In genomic region chr12:81212996-81213696, GRCh38 we compare ENCODE assay signal across 24 cellular contexts.
A peak's percentile ranks its signal among the peaks of the same experiment; 100 is the strongest.
DNase-seq lines count a peak whose midpoint lies in the region; ATAC-seq and TF ChIP-seq lines count a peak whose summit lies in the region.
"Had no signal": no experiment of that assay in that cellular context is flagged by ENCODE, and none has a peak within 500 bp of the region (broad histone marks: within the 10 kb centered on the region; RNA-seq: fewer than 3 reads in every experiment).

No MANE protein-coding gene starts in this region.

- H3K27me3 Mint-ChIP-seq in nephron progenitor cell (ENCODE audit: low read depth, poor library complexity) = no peaks in the 10 kb centered on the region
- H3K27me3 Mint-ChIP-seq: CD8-positive, alpha-beta memory T cell; IgD-negative memory B cell had no signal

- H3K4me3 ChIP-seq in fibroblast of mammary gland (ENCODE audit: control insufficient read depth, low read depth, low read length) = no peak overlapping the region
- H3K4me3 ChIP-seq: GM23248 had no signal

- peak overlapping the region; percentile 94 for H3K27ac Mint-ChIP-seq in nephron progenitor cell
- H3K27ac Mint-ChIP-seq: CD8-positive, alpha-beta memory T cell; IgD-negative memory B cell had no signal

- no peak for ATAC-seq in HG02763 (IDR thresholded peaks at IDR 0.05; ENCODE audit: unreplicated experiment)
- ATAC-seq in GM21528 (IDR thresholded peaks at IDR 0.05; ENCODE audit: low FRiP score, unreplicated experiment) = no peak
- ATAC-seq: Panc1 had no signal

- DNase-seq in DMS53 treated with DMSO at 0.1 percent for 48 hours (lab: John Stamatoyannopoulos, UW; ENCODE audit: unreplicated experiment) (peak; percentile 74), NCI-H69 (lab: John Stamatoyannopoulos, UW) (peak; percentile 29), fibroblast of mammary gland (ENCODE audit: low read depth) (peak; percentile 10), nephron progenitor cell (no peak), EL (no peak), medulla oblongata (ENCODE audit: extremely low spot score) (no peak)
- DNase-seq: C1 segment of cervical spinal cord; Calu3; CD8-positive, alpha-beta memory T cell; DMS153; GM23248; H9; NCI-H1105; NCI-H146; NCI-H2029; NCI-H2227 treated with DMSO at 0.1 percent for 48 hours; NCI-H524 treated with DMSO at 0.1 percent for 48 hours; NK-92 treated with Interleukin-12 subunit alpha and Interleukin-12 subunit beta, amount 100 ng/mL, for 24 hours; SIG-M5; SK-N-SH had no signal

- TF ChIP-seq CTCF in fibroblast of mammary gland (conservative IDR thresholded peaks at IDR 0.05; ENCODE audit: control insufficient read depth, insufficient read depth, low read depth, low read length) (no peak), nephron progenitor cell (IDR thresholded peaks at IDR 0.05) (no peak)

- H3K4me3 Mint-ChIP-seq in nephron progenitor cell = no peak overlapping the region
- H3K4me3 Mint-ChIP-seq: CD8-positive, alpha-beta memory T cell; H9; IgD-negative memory B cell had no signal

- H3K9me3 Mint-ChIP-seq in nephron progenitor cell = no peaks in the 10 kb centered on the region
- H3K9me3 Mint-ChIP-seq: H9 had no signal

- peaks cover 6% of the 10 kb centered on the region for H3K36me3 Mint-ChIP-seq in nephron progenitor cell (ENCODE audit: low read depth)
- H3K36me3 Mint-ChIP-seq: IgD-negative memory B cell had no signal

- peaks cover 33% of the 10 kb centered on the region for H3K4me1 Mint-ChIP-seq in nephron progenitor cell
- H3K4me1 Mint-ChIP-seq: CD8-positive, alpha-beta memory T cell; IgD-negative memory B cell had no signal

Comparison
In these comparisons a context has a peak if more than half of its experiments do, and no peak if none do; other contexts are left out.
1. DNase-seq: peak in DMS53 treated with DMSO at 0.1 percent for 48 hours (single experiment), NCI-H69 (single experiment) and fibroblast of mammary gland (single experiment); none in nephron progenitor cell (single experiment), EL (single experiment) and medulla oblongata (single experiment).